30 cellular contexts compared by ENCODE assay signal in the genomic region with DNA sequence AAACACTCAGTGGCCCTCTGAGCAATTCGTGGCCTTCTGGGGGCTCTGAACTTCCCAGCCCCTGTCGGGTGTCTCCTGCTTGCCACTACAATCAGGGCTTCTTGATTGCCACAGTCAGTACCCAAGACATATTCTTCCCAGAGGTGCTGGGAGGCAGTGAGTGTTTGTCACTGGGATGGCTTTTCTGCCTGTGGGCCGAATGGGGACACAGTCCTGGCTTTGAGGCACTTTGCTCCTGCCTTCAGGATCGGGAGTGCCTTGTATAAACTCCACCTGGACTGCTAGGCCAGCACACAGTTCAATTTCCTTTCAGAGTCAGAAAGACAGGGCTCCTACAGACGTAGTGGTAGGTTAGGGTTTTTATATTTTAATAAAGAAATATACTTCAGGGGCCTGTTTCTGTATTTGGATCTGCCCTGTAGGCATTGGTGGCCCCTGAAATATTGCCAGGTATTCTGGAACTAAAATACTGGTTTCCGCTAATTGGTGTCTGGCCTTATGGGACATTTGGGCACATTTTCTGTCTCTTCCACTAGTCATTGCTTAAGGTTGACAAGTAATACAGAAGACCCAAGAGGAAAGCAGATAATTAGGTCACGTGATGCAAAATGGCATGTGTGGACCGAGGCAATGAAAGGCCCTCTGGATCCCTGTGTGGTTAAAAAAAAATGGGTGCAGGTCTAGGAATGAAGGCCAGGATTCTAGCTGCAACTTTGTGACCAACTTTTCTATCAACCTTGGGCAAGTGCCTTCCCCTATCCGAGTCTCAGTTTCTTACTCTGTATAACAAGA.
"Had no signal": no experiment of that assay in that cellular context is flagged by ENCODE, and none has a peak within 500 bp of the region (broad histone marks: within the 10 kb centered on the region; RNA-seq: fewer than 3 reads in every experiment).

No MANE protein-coding gene starts in this region.

- H3K4me1 ChIP-seq: ascending aorta, esophagus squamous epithelium, gastroesophageal sphincter, heart right ventricle had no signal

- H3K27me3 ChIP-seq: ascending aorta, esophagus squamous epithelium, gastroesophageal sphincter, heart right ventricle had no signal

- H3K9me3 ChIP-seq: ascending aorta, esophagus squamous epithelium, gastroesophageal sphincter, heart right ventricle had no signal

- H3K36me3 Mint-ChIP-seq: activated CD4-positive, alpha-beta memory T cell treated with anti-CD3 and anti-CD28 coated beads for 36 hours; activated CD8-positive, alpha-beta memory T cell treated with anti-CD3 and anti-CD28 coated beads, Interleukin-2, amount 10 ng/mL, durations not matched to agents 7 days and 5 days; activated naive CD4-positive, alpha-beta T cell treated with anti-CD3 and anti-CD28 coated beads, Interleukin-2, amount 10 ng/mL, durations not matched to agents 7 days and 5 days; activated naive CD4-positive, alpha-beta T cell treated with anti-CD3 and anti-CD28 coated beads, Interleukin-2, amount 50 U/mL, for 72 hours; activated naive CD8-positive, alpha-beta T cell treated with anti-CD3 and anti-CD28 coated beads, Interleukin-2, amount 10 ng/mL, durations not matched to agents 7 days and 5 days had no signal

- H3K4me3 ChIP-seq: ascending aorta, esophagus squamous epithelium, gastroesophageal sphincter, heart right ventricle had no signal

- ATAC-seq: activated CD4-positive, CD25-positive, alpha-beta regulatory T cell treated with anti-CD3 and anti-CD28 coated beads, Interleukin-2, amount 50 U/mL, for 24 hours; activated CD8-positive, alpha-beta memory T cell treated with anti-CD3 and anti-CD28 coated beads, Interleukin-2, amount 10 ng/mL, durations not matched to agents 7 days and 5 days; activated CD8-positive, alpha-beta T cell treated with anti-CD3 and anti-CD28 coated beads, Interleukin-2, amount 10 ng/mL, durations not matched to agents 7 days and 5 days; activated naive CD4-positive, alpha-beta T cell treated with anti-CD3 and anti-CD28 coated beads, Interleukin-2, amount 50 U/mL, for 72 hours; gastroesophageal sphincter; heart right ventricle; T-helper 17 cell had no signal

- H3K4me1 Mint-ChIP-seq: activated B cell treated with CpG ODN at 0.5 μM for 24 hours; activated CD8-positive, alpha-beta memory T cell treated with anti-CD3 and anti-CD28 coated beads, Interleukin-2, amount 10 ng/mL, durations not matched to agents 7 days and 5 days; activated naive CD4-positive, alpha-beta T cell treated with anti-CD3 and anti-CD28 coated beads, Interleukin-2, amount 10 ng/mL, durations not matched to agents 7 days and 5 days; activated naive CD8-positive, alpha-beta T cell treated with anti-CD3 and anti-CD28 coated beads, Interleukin-2, amount 10 ng/mL, durations not matched to agents 7 days and 5 days; brain; T-helper 17 cell had no signal

- H3K4me3 Mint-ChIP-seq: activated B cell treated with CpG ODN at 0.5 μM for 24 hours; activated CD4-positive, alpha-beta memory T cell treated with anti-CD3 and anti-CD28 coated beads for 36 hours; activated CD8-positive, alpha-beta memory T cell treated with anti-CD3 and anti-CD28 coated beads, Interleukin-2, amount 10 ng/mL, durations not matched to agents 7 days and 5 days; activated CD8-positive, alpha-beta T cell treated with anti-CD3 and anti-CD28 coated beads, Interleukin-2, amount 10 ng/mL, durations not matched to agents 7 days and 5 days; activated naive CD4-positive, alpha-beta T cell treated with anti-CD3 and anti-CD28 coated beads, Interleukin-2, amount 10 ng/mL, durations not matched to agents 7 days and 5 days; activated naive CD8-positive, alpha-beta T cell treated with anti-CD3 and anti-CD28 coated beads, Interleukin-2, amount 10 ng/mL, durations not matched to agents 7 days and 5 days; activated T-helper 1 cell treated with anti-CD3 and anti-CD28 coated beads, Interleukin-12 subunit alpha, Interleukin-12 subunit beta, Interleukin-2, Interleukin-4 antibody, amounts not matched to agents 30 ng/mL and 10 ng/mL and 1 ng/mL, durations not matched to agents 14 hours and 24 hours and 36 hours; brain; T-helper 17 cell; T-helper 2 cell treated with Interferon-gamma antibody and Interleukin-4, amounts not matched to agents 5 μg/mL and 100 μg/mL, for 36 hours had no signal

- DNase-seq: activated B cell treated with CpG ODN at 0.5 μM for 24 hours; activated CD4-positive, alpha-beta memory T cell treated with anti-CD3 and anti-CD28 coated beads for 36 hours; activated CD4-positive, alpha-beta T cell treated with anti-CD3 and anti-CD28 coated beads for 48 hours; activated CD8-positive, alpha-beta memory T cell treated with anti-CD3 and anti-CD28 coated beads, Interleukin-2, amount 10 ng/mL, durations not matched to agents 7 days and 5 days; activated CD8-positive, alpha-beta memory T cell treated with anti-CD3 and anti-CD28 coated beads, Interleukin-2, amount 50 U/mL, for 4 hours; activated CD8-positive, alpha-beta T cell treated with anti-CD3 and anti-CD28 coated beads, Interleukin-2, amount 10 ng/mL, durations not matched to agents 7 days and 5 days; activated gamma-delta T cell; activated naive CD4-positive, alpha-beta T cell; activated naive CD4-positive, alpha-beta T cell treated with anti-CD3 and anti-CD28 coated beads, Interleukin-2, amount 10 ng/mL, durations not matched to agents 7 days and 5 days; activated naive CD8-positive, alpha-beta T cell treated with anti-CD3 and anti-CD28 coated beads, Interleukin-2, amount 10 ng/mL, durations not matched to agents 7 days and 5 days; activated T-cell treated with anti-CD3 and anti-CD28 coated beads, Interleukin-2, amount 50 U/mL, for 1 hour; activated T-cell treated with anti-CD3 and anti-CD28 coated beads, Interleukin-2, amount 50 U/mL, for 48 hours; caudate nucleus; cortex of kidney; effector CD8-positive, alpha-beta T cell; esophagus squamous epithelium; foreskin melanocyte; heart right ventricle; T-helper 1 cell; T-helper 17 cell; T1000; WERI-Rb-1 had no signal

- H3K27ac ChIP-seq: ascending aorta, epithelial cell of prostate, esophagus squamous epithelium, gastroesophageal sphincter, heart right ventricle, WERI-Rb-1 had no signal

- H3K27me3 Mint-ChIP-seq: activated B cell treated with CpG ODN at 0.5 μM for 24 hours; activated CD4-positive, alpha-beta memory T cell treated with anti-CD3 and anti-CD28 coated beads for 36 hours; activated CD8-positive, alpha-beta memory T cell treated with anti-CD3 and anti-CD28 coated beads, Interleukin-2, amount 10 ng/mL, durations not matched to agents 7 days and 5 days; activated naive CD4-positive, alpha-beta T cell treated with anti-CD3 and anti-CD28 coated beads, Interleukin-2, amount 10 ng/mL, durations not matched to agents 7 days and 5 days; brain had no signal

- H3K36me3 ChIP-seq: heart right ventricle, WERI-Rb-1 had no signal

- H3K9me3 Mint-ChIP-seq: activated B cell treated with CpG ODN at 0.5 μM for 24 hours; activated CD4-positive, alpha-beta memory T cell treated with anti-CD3 and anti-CD28 coated beads for 36 hours; activated naive CD4-positive, alpha-beta T cell treated with anti-CD3 and anti-CD28 coated beads, Interleukin-2, amount 10 ng/mL, durations not matched to agents 7 days and 5 days; activated naive CD4-positive, alpha-beta T cell treated with anti-CD3 and anti-CD28 coated beads, Interleukin-2, amount 50 U/mL, for 72 hours; activated naive CD8-positive, alpha-beta T cell treated with anti-CD3 and anti-CD28 coated beads, Interleukin-2, amount 10 ng/mL, durations not matched to agents 7 days and 5 days; activated T-helper 1 cell treated with anti-CD3 and anti-CD28 coated beads, Interleukin-12 subunit alpha, Interleukin-12 subunit beta, Interleukin-2, Interleukin-4 antibody, amounts not matched to agents 30 ng/mL and 10 ng/mL and 1 ng/mL, durations not matched to agents 14 hours and 24 hours and 36 hours; T-helper 2 cell treated with Interferon-gamma antibody and Interleukin-4, amounts not matched to agents 5 μg/mL and 100 μg/mL, for 36 hours had no signal

- H3K27ac Mint-ChIP-seq: activated B cell treated with CpG ODN at 0.5 μM for 24 hours; activated CD4-positive, alpha-beta memory T cell treated with anti-CD3 and anti-CD28 coated beads for 36 hours; activated CD8-positive, alpha-beta memory T cell treated with anti-CD3 and anti-CD28 coated beads, Interleukin-2, amount 10 ng/mL, durations not matched to agents 7 days and 5 days; activated CD8-positive, alpha-beta T cell treated with anti-CD3 and anti-CD28 coated beads, Interleukin-2, amount 10 ng/mL, durations not matched to agents 7 days and 5 days; activated naive CD4-positive, alpha-beta T cell treated with anti-CD3 and anti-CD28 coated beads, Interleukin-2, amount 10 ng/mL, durations not matched to agents 7 days and 5 days; activated naive CD4-positive, alpha-beta T cell treated with anti-CD3 and anti-CD28 coated beads, Interleukin-2, amount 50 U/mL, for 72 hours; activated naive CD8-positive, alpha-beta T cell treated with anti-CD3 and anti-CD28 coated beads, Interleukin-2, amount 10 ng/mL, durations not matched to agents 7 days and 5 days; activated T-helper 1 cell treated with anti-CD3 and anti-CD28 coated beads, Interleukin-12 subunit alpha, Interleukin-12 subunit beta, Interleukin-2, Interleukin-4 antibody, amounts not matched to agents 30 ng/mL and 10 ng/mL and 1 ng/mL, durations not matched to agents 14 hours and 24 hours and 36 hours; brain; T-helper 17 cell; T-helper 2 cell treated with Interferon-gamma antibody and Interleukin-4, amounts not matched to agents 5 μg/mL and 100 μg/mL, for 36 hours had no signal
